Comparison of ENCODE assay signal across 8 cellular contexts in genomic region chr7:140672382-140673062, GRCh38. TPM values are rescaled to one million over a fixed set of nuclear protein-coding genes. Genes with fewer than 3 reads are reported as not detected.
DNase-seq lines count a peak whose midpoint lies in the region; ATAC-seq and TF ChIP-seq lines count a peak whose summit lies in the region.

Gene ADCK2, plus strand, starts transcription at chr7:140672945. Its CDS starts 386 bp downstream, at chr7:140673331.

- H3K36me3 ChIP-seq in sigmoid colon: no peaks in the 10 kb centered on the region

- H3K27me3 Mint-ChIP-seq in Calu3 (ENCODE audit: unreplicated experiment): no peaks in the 10 kb centered on the region

- intact Hi-C loops in Calu3 (cut with micrococcal nuclease; ENCODE audit: unreplicated experiment) (loop anchor here (5.0 kb wide), 1 partner anchor 340 kb away; the partner anchor contains the start of gene MRPS33), sigmoid colon (cut with DNase I) (loop anchor here (5.0 to 10.0 kb wide), 3 partner anchors 340 to 862 kb away; partner anchors contain the start of genes KDM7A and MRPS33)

- H3K4me1 ChIP-seq in sigmoid colon: peaks cover 0 to 35% (median 29%) of the 10 kb centered on the region in 4 donors

- no peak for TF ChIP-seq EP300 in sigmoid colon (IDR thresholded peaks at IDR 0.05)

- peak; percentile 63 for DNase-seq in Calu3
- peak; percentile 78 for DNase-seq in HPDE6-E6E7 (ENCODE audit: extremely low spot score)
- DNase-seq in anterior cingulate cortex (lab: John Stamatoyannopoulos, UW): peak in 47 of 58 donors; percentile 18 to 75 (median 49)
- peak in 45 of 51 donors; percentile 15 to 80 (median 48) for DNase-seq in hypothalamus (lab: John Stamatoyannopoulos, UW)
- peak; percentile 67 for DNase-seq in sigmoid colon
- DNase-seq in SIG-M5 (lab: John Stamatoyannopoulos, UW): no peak

- CTCF ChIA-PET in Calu3 (lab: Charles Lee): interaction anchor here (0.6 to 1.7 kb wide), 2 partner anchors 16 to 49 kb away, joined by 3 to 4 read pairs; no protein-coding TSS in a partner anchor

- WGBS in sigmoid colon, 2 donors: 1% methylated on average over 41 of the region's 41 CpGs

- peak within 1 kb of the TSS; percentile 53 to 79 (median 74) for H3K4me3 ChIP-seq in sigmoid colon

- no peaks in the 10 kb centered on the region for H3K9me3 ChIP-seq in sigmoid colon

- no peaks in the 10 kb centered on the region for H3K27me3 ChIP-seq in sigmoid colon

- no peak for TF ChIP-seq CTCF in Calu3 (IDR thresholded peaks at IDR 0.05; ENCODE audit: unreplicated experiment)
- no peak for TF ChIP-seq CTCF in sigmoid colon (IDR thresholded peaks at IDR 0.05)

- peaks cover 18% of the 10 kb centered on the region for H3K36me3 Mint-ChIP-seq in Calu3 (ENCODE audit: insufficient read depth, unreplicated experiment)

- H3K27ac Mint-ChIP-seq in Calu3 (ENCODE audit: unreplicated experiment): peak within 1 kb of the TSS; percentile 21

- H3K4me3 Mint-ChIP-seq in Calu3 (ENCODE audit: low read depth, unreplicated experiment): peak within 1 kb of the TSS; percentile 78

- H3K9me3 Mint-ChIP-seq in Calu3 (ENCODE audit: low read depth, unreplicated experiment): no peaks in the 10 kb centered on the region

- peak within 1 kb of the TSS; percentile 79 to 87 (median 82) for H3K27ac ChIP-seq in sigmoid colon

- TF ChIP-seq POLR2A in sigmoid colon (IDR thresholded peaks at IDR 0.05): no peak

- no TSS peak for BruUV-seq in Calu3 (replicated peaks; lab: Mats Ljungman, UMichigan)

- ATAC-seq in GM19452 (IDR thresholded peaks at IDR 0.05; ENCODE audit: unreplicated experiment) (peak; percentile 39), SK-N-SH treated with all-trans-retinoic acid at 6 μM for 48 hours (peak; percentile 72)

- peaks cover 11% of the 10 kb centered on the region for H3K4me1 Mint-ChIP-seq in Calu3 (ENCODE audit: low read depth, unreplicated experiment)

TF ChIP-seq in SK-N-SH treated with all-trans-retinoic acid at 6 μM for 48 hours, 23 proteins besides CTCF, POLR2A, EP300 and RAD21:
- TF ChIP-seq CSDC2 (CRISPR knock-in tag; IDR thresholded peaks at IDR 0.05): no peak
- TF ChIP-seq SNAI2 (CRISPR knock-in tag; IDR thresholded peaks at IDR 0.05): no peak
- no peak for TF ChIP-seq ZNF70 (CRISPR knock-in tag; IDR thresholded peaks at IDR 0.05)
- no peak for TF ChIP-seq OSR1 (CRISPR knock-in tag; IDR thresholded peaks at IDR 0.05)
- no peak for TF ChIP-seq CREB5 (CRISPR knock-in tag; IDR thresholded peaks at IDR 0.05; ENCODE audit: low read depth)
- no peak for TF ChIP-seq PPARA (CRISPR knock-in tag; IDR thresholded peaks at IDR 0.05; ENCODE audit: borderline replicate concordance)
- no peak for TF ChIP-seq POU6F1 (CRISPR knock-in tag; IDR thresholded peaks at IDR 0.05; ENCODE audit: borderline replicate concordance, low read depth)

RNA-seq across cellular contexts. Expression of gene ADCK2, which starts in this region (rescaled TPM):
- total RNA-seq in Calu3 (2022): 12.6 and 13.1 TPM in 2 replicates
- total RNA-seq in sigmoid colon: 10 to 100 TPM; 20.1 to 22.1 (median 20.8) TPM
- polyA plus RNA-seq in sigmoid colon: 10 to 100 TPM; 14.8 to 24.0 (median 15.6) TPM
